ENCODE assay signal across 10 cellular contexts in genomic region chr6:135087803-135088202, GRCh38. TPM values are rescaled to one million over a fixed set of nuclear protein-coding genes. Genes with fewer than 3 reads are reported as not detected.
DNase-seq lines count a peak whose midpoint lies in the region; FAIRE-seq lines count a peak whose summit lies in the region.
"Had no signal": no experiment of that assay in that cellular context is flagged by ENCODE, and none has a peak within 500 bp of the region (broad histone marks: within the 10 kb centered on the region; RNA-seq: fewer than 3 reads in every experiment).

No MANE protein-coding gene starts in this region.

- H3K36me3 Mint-ChIP-seq in activated T-cell treated with anti-CD3 and anti-CD28 coated beads, Interleukin-2, amount 50 U/mL, for 24 hours (ENCODE audit: low read depth), result peaks cover under 1% of the 10 kb centered on the region

- DNase-seq in GM18507 (ENCODE audit: extremely low spot score, insufficient read length, low read depth), result no peak
- no peak for DNase-seq in activated T-cell treated with anti-CD3 and anti-CD28 coated beads, Interleukin-2, amount 50 U/mL, for 24 hours
- no peak for DNase-seq in HK-2 (ENCODE audit: unreplicated experiment)
- DNase-seq in HuH-7.5 (ENCODE audit: low spot score), result no peak
- no peak for DNase-seq in NCI-H1092 treated with DMSO at 0.1 percent for 48 hours (lab: John Stamatoyannopoulos, UW)
- no peak for DNase-seq in retina
- DNase-seq: hippocampal formation had no signal

- H3K27ac Mint-ChIP-seq in activated T-cell treated with anti-CD3 and anti-CD28 coated beads, Interleukin-2, amount 50 U/mL, for 24 hours, result peak overlapping the region; percentile 92

- H3K27me3 ChIP-seq in mononuclear cell (ENCODE audit: insufficient read depth, low read length), result no peaks in the 10 kb centered on the region
- H3K27me3 ChIP-seq: SJCRH30 had no signal

- H3K9me3 ChIP-seq in KOPT-K1 (ENCODE audit: insufficient read depth, low read length, poor library complexity, severe bottlenecking) (peaks cover 4% of the 10 kb centered on the region), mononuclear cell (ENCODE audit: low read depth, low read length) (no peaks in the 10 kb centered on the region)
- H3K9me3 ChIP-seq: SJCRH30 had no signal

- H3K27ac ChIP-seq in KOPT-K1 (ENCODE audit: low read depth, low read length, poor library complexity, severe bottlenecking), result peak overlapping the region; percentile 94
- H3K27ac ChIP-seq: SJCRH30 had no signal

- H3K36me3 ChIP-seq in KOPT-K1 (ENCODE audit: insufficient read depth, low read length), result no peaks in the 10 kb centered on the region
- H3K36me3 ChIP-seq: SJCRH30 had no signal

- peak overlapping the region; percentile 12 for H3K4me3 ChIP-seq in mononuclear cell (ENCODE audit: low read length)
- H3K4me3 ChIP-seq: SJCRH30 had no signal

- H3K27me3 Mint-ChIP-seq in activated T-cell treated with anti-CD3 and anti-CD28 coated beads, Interleukin-2, amount 50 U/mL, for 24 hours, result no peaks in the 10 kb centered on the region

- FAIRE-seq in GM18507 (lab: Jason Lieb, UNC), result peak; percentile 75

- peaks cover 19% of the 10 kb centered on the region for H3K4me1 ChIP-seq in mononuclear cell (ENCODE audit: insufficient read depth, low read length)

- H3K4me1 Mint-ChIP-seq in activated T-cell treated with anti-CD3 and anti-CD28 coated beads, Interleukin-2, amount 50 U/mL, for 24 hours (ENCODE audit: low read depth), result peaks cover 79% of the 10 kb centered on the region

- H3K4me3 Mint-ChIP-seq in activated T-cell treated with anti-CD3 and anti-CD28 coated beads, Interleukin-2, amount 50 U/mL, for 24 hours, result peak overlapping the region; percentile 56

- H3K9me3 Mint-ChIP-seq in activated T-cell treated with anti-CD3 and anti-CD28 coated beads, Interleukin-2, amount 50 U/mL, for 24 hours, result peaks cover 5% of the 10 kb centered on the region

RNA-seq across cellular contexts. Expression of gene HBS1L, which starts 33.2 kb away (rescaled TPM):
- 177 TPM for total RNA-seq in mononuclear cell
